Comparison of ENCODE assay signal across 8 cellular contexts in the genomic region with DNA sequence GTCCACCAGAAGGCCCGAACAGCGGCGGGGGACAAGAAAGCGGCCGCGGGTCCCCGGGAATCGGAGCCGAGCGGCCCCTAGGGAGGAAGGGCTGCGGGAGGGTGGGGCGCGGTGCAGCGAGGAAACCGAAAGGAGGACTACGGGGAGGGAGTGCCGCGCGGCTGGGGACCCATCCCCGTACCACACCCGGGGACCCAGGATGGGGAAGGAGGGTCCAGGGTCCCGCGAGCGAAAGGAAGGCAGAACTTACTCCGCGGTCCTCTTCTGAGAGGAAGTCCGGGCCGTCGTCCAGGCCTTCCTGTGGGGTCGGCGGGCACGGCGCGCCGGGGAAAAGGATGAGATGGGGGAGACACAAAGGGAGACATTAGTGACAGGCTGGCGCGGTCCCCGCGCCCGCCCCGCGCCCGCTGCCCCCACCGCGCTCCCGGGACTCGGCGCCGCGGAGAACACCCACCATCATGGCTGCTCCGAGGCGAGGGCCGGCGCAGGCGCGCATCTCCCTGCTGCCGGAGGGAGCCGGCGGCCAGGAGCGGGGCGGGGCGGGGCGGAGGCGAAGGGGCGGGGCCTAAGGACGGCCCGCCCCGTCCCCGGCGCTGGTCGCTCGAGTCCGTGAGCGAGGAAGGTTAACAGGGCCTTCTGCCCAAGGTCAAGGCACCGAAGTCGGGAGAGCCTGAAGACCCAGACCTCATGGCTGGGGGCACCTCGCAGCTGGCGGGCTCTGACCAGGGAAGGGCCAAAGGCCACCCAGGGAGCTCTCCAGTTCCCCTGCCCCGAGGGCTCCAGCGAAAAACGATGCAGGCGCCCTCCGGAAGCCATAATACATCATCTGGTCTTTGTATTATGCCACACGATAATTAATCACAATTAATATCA. TPM values are rescaled to one million over a fixed set of nuclear protein-coding genes. Genes with fewer than 3 reads are reported as not detected.
DNase-seq lines count a peak whose midpoint lies in the region; ATAC-seq and TF ChIP-seq lines count a peak whose summit lies in the region.

A gene (minus strand): TSS at position 492 of the 873 bp plus-strand sequence. CDS start 32 bp downstream, at position 460.

- H3K9me3 Mint-ChIP-seq in CD8-positive, alpha-beta T cell = no peaks in the 10 kb centered on the region

- H3K27ac ChIP-seq in CD8-positive, alpha-beta T cell (ENCODE audit: low read depth, low read length) = peak within 1 kb of the TSS; percentile 91
- peak within 1 kb of the TSS; percentile 10 for H3K27ac ChIP-seq in mesodermal cell (ENCODE audit: low read depth, low read length, severe bottlenecking)

- CTCF ChIA-PET in CD8-positive, alpha-beta T cell (lab: Charles Lee) = interaction anchor here (0.6 kb wide), 1 partner anchor 58 kb away, joined by 4 read pairs; no protein-coding TSS in a partner anchor

- peak within 1 kb of the TSS; percentile 94 for H3K4me3 Mint-ChIP-seq in CD8-positive, alpha-beta T cell

- WGBS in mesodermal cell (ENCODE audit: insufficient coverage in 2 of 2), 2 experiments = 8% methylated on average over 59 to 69 of the region's 84 CpGs

- intact Hi-C loops in CD8-positive, alpha-beta T cell (cut with DNase I, micrococcal nuclease) = loop anchor here (1.0 to 5.0 kb wide), 13 partner anchors 82 to 1197 kb away; a partner anchor contains a TSS

- peak; percentile 96 for ATAC-seq in CD8-positive, alpha-beta T cell
- peak; percentile 92 for ATAC-seq in GM19351 (IDR thresholded peaks at IDR 0.05; ENCODE audit: unreplicated experiment)
- ATAC-seq in HG03520 (IDR thresholded peaks at IDR 0.05; ENCODE audit: unreplicated experiment) = peak; percentile 93

- peak; percentile 70 to 90 (median 76) for DNase-seq in CD8-positive, alpha-beta T cell
- peak; percentile 56 to 77 for DNase-seq in NOMO-1 (lab: John Stamatoyannopoulos, UW; ENCODE audit: unreplicated experiment in 2 of 2)
- peak; percentile 46 for DNase-seq in activated CD8-positive, alpha-beta memory T cell treated with anti-CD3 and anti-CD28 coated beads, Interleukin-2, amount 50 U/mL, for 24 hours (ENCODE audit: extremely low read depth)
- DNase-seq in stimulated activated CD8-positive, alpha-beta memory T cell treated with anti-CD3 and anti-CD28 coated beads, Interleukin-15, amount 100 ng/mL, for 4 hours (ENCODE audit: low read depth in 2 of 2) = peak; percentile 57 to 70

- H3K4me3 ChIP-seq in CD8-positive, alpha-beta T cell (ENCODE audit: low read depth, low read length) = peak within 1 kb of the TSS; percentile 95
- peak within 1 kb of the TSS; percentile 92 for H3K4me3 ChIP-seq in mesodermal cell (ENCODE audit: extremely low read depth, insufficient read depth, low read length, poor library complexity, severe bottlenecking)

- H3K36me3 Mint-ChIP-seq in CD8-positive, alpha-beta T cell = peaks cover 20% of the 10 kb centered on the region

- no peaks in the 10 kb centered on the region for H3K27me3 ChIP-seq in CD8-positive, alpha-beta T cell (ENCODE audit: insufficient read depth, low read length)

- H3K4me1 Mint-ChIP-seq in CD8-positive, alpha-beta T cell (ENCODE audit: low read depth) = peaks cover 37% of the 10 kb centered on the region

- peaks cover 20% of the 10 kb centered on the region for H3K4me1 ChIP-seq in CD8-positive, alpha-beta T cell (ENCODE audit: insufficient read depth, low read length)
- H3K4me1 ChIP-seq in mesodermal cell (ENCODE audit: control insufficient read depth, insufficient read depth, low read length, poor library complexity, severe bottlenecking) = no peaks in the 10 kb centered on the region

- POLR2A ChIA-PET in CD8-positive, alpha-beta T cell (lab: Charles Lee) = interaction anchor here (0.8 to 1.4 kb wide), 2 partner anchors 492 to 774 kb away, joined by 3 to 5 read pairs; a partner anchor contains a TSS

- H3K36me3 ChIP-seq in CD8-positive, alpha-beta T cell (ENCODE audit: insufficient read depth, low read length) = no peaks in the 10 kb centered on the region
- peaks cover 28% of the 10 kb centered on the region for H3K36me3 ChIP-seq in mesodermal cell (ENCODE audit: control insufficient read depth, insufficient read depth, low read length)

- in situ Hi-C loops in endometrial microvascular endothelial cells (cut with HindIII; ENCODE audit: inconsistent ontology term, low pct_unique_long_range_greater_than_20kb, low sequenced_read_pairs) = no loop called here

- H3K27ac Mint-ChIP-seq in CD8-positive, alpha-beta T cell = peak within 1 kb of the TSS; percentile 93

- no peaks in the 10 kb centered on the region for H3K9me3 ChIP-seq in CD8-positive, alpha-beta T cell (ENCODE audit: low read length)
- H3K9me3 ChIP-seq in mesodermal cell (ENCODE audit: control insufficient read depth, low read length) = no peaks in the 10 kb centered on the region

- TF ChIP-seq CTCF in CD8-positive, alpha-beta T cell (IDR thresholded peaks at IDR 0.05) = no peak

- peaks cover 4% of the 10 kb centered on the region for H3K27me3 Mint-ChIP-seq in CD8-positive, alpha-beta T cell (ENCODE audit: low read depth)

RNA-seq across cellular contexts. Expression of the gene that starts here (rescaled TPM):
- 10 to 100 TPM; 51.2 to 53.5 TPM for total RNA-seq in CD8-positive, alpha-beta T cell
- 298 TPM for total RNA-seq in endometrial microvascular endothelial cells (ENCODE audit: inconsistent ontology term)
- polyA plus RNA-seq in mesodermal cell (2013, experiment 1 of 2) = 102 TPM
- 117 TPM for polyA plus RNA-seq in mesodermal cell (2013, experiment 2 of 2)

Comparison
In these comparisons a context has a peak if more than half of its experiments do, and no peak if none do; other contexts are left out.
1. Peak in every context shown above with its lines: DNase-seq, ATAC-seq, H3K4me3 ChIP-seq and H3K27ac ChIP-seq.